2 cellular contexts compared by ENCODE assay signal in the genomic region with DNA sequence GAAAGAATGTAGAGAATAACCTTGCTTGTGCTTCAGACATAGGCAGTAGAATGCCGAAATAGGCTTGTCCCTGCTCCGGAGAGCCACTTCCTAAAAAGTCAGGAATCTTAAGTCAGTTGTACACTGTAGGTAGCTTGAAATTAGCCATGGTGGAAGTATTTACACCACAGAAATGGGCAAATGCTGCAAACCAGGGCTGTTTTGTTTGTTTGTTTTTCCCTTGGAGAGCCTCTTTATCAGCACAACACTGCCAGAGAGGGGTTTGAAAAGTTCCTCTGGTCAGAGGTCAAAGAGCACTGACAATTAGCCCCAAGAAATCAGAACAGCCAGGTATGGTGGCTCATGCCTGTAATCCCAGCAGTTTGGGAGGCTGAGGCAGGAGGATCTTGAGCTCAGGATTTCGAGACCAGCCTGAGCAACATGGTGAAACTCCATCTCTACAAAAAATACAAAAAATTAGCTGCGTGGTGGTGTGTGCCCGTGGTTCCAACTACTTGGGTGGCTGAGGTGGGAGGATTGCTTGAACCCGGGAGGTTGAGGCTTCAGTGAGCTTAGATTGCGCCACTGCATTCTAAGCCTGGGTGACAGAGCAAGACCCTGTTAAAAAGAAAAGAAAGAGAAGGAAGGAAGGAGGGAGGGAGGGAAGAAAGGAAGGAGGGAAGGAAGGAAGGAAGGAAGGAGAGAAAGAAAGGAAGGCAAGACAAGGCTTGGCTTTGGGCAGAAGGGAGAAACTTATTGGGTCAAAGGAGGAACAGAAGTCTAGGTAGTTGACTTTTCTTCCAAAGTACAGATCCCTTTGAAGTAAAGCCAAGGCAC.
TF ChIP-seq lines count a peak whose summit lies in the region.

No MANE protein-coding gene starts in this region.

TF ChIP-seq in HepG2, 621 proteins besides CTCF, POLR2A, EP300 and RAD21 (continues in another document):
- TF ChIP-seq, protein P1, sequence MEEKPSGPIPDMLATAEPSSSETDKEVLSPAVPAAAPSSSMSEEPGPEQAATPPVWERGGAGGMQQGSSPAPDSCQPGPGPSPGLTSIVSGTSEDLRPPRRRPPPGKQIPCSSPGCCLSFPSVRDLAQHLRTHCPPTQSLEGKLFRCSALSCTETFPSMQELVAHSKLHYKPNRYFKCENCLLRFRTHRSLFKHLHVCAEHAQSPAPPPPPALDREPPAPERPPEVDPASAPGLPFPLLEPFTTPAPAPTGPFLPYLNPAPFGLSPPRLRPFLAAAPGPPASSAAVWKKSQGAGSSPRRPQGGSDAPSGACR (CRISPR knock-in tag; IDR thresholded peaks at IDR 0.05) = no peak
- TF ChIP-seq RBFOX2 (IDR thresholded peaks at IDR 0.05; ENCODE audit: low read depth, low read length) (no peak), TOE1 (CRISPR knock-in tag; IDR thresholded peaks at IDR 0.05) (no peak), ZNF672 (CRISPR knock-in tag; IDR thresholded peaks at IDR 0.05) (no peak), SSRP1 (CRISPR knock-in tag; IDR thresholded peaks at IDR 0.05) (0 out of 2 replicates have a peak, but pooled peaks have one; percentile 43), GFI1 (CRISPR knock-in tag; IDR thresholded peaks at IDR 0.05; ENCODE audit: borderline replicate concordance) (peak; percentile 95), MIER2 (CRISPR knock-in tag; IDR thresholded peaks at IDR 0.05) (no peak), ZNF788 (CRISPR knock-in tag; IDR thresholded peaks at IDR 0.05; ENCODE audit: borderline replicate concordance) (no peak), ELF4 (CRISPR knock-in tag; IDR thresholded peaks at IDR 0.05; ENCODE audit: borderline replicate concordance) (no peak), ISL2 (CRISPR knock-in tag; IDR thresholded peaks at IDR 0.05) (peak; percentile 81), RXRB (CRISPR knock-in tag; IDR thresholded peaks at IDR 0.05; ENCODE audit: borderline replicate concordance) (peak; percentile 62)
- TF ChIP-seq, protein P2, sequence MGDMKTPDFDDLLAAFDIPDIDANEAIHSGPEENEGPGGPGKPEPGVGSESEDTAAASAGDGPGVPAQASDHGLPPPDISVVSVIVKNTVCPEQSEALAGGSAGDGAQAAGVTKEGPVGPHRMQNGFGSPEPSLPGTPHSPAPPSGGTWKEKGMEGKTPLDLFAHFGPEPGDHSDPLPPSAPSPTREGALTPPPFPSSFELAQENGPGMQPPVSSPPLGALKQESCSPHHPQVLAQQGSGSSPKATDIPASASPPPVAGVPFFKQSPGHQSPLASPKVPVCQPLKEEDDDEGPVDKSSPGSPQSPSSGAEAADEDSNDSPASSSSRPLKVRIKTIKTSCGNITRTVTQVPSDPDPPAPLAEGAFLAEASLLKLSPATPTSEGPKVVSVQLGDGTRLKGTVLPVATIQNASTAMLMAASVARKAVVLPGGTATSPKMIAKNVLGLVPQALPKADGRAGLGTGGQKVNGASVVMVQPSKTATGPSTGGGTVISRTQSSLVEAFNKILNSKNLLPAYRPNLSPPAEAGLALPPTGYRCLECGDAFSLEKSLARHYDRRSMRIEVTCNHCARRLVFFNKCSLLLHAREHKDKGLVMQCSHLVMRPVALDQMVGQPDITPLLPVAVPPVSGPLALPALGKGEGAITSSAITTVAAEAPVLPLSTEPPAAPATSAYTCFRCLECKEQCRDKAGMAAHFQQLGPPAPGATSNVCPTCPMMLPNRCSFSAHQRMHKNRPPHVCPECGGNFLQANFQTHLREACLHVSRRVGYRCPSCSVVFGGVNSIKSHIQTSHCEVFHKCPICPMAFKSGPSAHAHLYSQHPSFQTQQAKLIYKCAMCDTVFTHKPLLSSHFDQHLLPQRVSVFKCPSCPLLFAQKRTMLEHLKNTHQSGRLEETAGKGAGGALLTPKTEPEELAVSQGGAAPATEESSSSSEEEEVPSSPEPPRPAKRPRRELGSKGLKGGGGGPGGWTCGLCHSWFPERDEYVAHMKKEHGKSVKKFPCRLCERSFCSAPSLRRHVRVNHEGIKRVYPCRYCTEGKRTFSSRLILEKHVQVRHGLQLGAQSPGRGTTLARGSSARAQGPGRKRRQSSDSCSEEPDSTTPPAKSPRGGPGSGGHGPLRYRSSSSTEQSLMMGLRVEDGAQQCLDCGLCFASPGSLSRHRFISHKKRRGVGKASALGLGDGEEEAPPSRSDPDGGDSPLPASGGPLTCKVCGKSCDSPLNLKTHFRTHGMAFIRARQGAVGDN (CRISPR knock-in tag; IDR thresholded peaks at IDR 0.05) = no peak
- TF ChIP-seq, protein P3, sequence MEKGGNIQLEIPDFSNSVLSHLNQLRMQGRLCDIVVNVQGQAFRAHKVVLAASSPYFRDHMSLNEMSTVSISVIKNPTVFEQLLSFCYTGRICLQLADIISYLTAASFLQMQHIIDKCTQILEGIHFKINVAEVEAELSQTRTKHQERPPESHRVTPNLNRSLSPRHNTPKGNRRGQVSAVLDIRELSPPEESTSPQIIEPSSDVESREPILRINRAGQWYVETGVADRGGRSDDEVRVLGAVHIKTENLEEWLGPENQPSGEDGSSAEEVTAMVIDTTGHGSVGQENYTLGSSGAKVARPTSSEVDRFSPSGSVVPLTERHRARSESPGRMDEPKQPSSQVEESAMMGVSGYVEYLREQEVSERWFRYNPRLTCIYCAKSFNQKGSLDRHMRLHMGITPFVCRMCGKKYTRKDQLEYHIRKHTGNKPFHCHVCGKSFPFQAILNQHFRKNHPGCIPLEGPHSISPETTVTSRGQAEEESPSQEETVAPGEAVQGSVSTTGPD (CRISPR knock-in tag; IDR thresholded peaks at IDR 0.05) = peak; percentile 65; the same call in 1 of the 2 replicates
- TF ChIP-seq, protein P4, sequence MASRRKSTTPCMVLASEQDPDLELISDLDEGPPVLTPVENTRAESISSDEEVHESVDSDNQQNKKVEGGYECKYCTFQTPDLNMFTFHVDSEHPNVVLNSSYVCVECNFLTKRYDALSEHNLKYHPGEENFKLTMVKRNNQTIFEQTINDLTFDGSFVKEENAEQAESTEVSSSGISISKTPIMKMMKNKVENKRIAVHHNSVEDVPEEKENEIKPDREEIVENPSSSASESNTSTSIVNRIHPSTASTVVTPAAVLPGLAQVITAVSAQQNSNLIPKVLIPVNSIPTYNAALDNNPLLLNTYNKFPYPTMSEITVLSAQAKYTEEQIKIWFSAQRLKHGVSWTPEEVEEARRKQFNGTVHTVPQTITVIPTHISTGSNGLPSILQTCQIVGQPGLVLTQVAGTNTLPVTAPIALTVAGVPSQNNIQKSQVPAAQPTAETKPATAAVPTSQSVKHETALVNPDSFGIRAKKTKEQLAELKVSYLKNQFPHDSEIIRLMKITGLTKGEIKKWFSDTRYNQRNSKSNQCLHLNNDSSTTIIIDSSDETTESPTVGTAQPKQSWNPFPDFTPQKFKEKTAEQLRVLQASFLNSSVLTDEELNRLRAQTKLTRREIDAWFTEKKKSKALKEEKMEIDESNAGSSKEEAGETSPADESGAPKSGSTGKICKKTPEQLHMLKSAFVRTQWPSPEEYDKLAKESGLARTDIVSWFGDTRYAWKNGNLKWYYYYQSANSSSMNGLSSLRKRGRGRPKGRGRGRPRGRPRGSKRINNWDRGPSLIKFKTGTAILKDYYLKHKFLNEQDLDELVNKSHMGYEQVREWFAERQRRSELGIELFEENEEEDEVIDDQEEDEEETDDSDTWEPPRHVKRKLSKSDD (CRISPR knock-in tag; IDR thresholded peaks at IDR 0.05; ENCODE audit: low read depth) = no peak
- TF ChIP-seq, protein P5, sequence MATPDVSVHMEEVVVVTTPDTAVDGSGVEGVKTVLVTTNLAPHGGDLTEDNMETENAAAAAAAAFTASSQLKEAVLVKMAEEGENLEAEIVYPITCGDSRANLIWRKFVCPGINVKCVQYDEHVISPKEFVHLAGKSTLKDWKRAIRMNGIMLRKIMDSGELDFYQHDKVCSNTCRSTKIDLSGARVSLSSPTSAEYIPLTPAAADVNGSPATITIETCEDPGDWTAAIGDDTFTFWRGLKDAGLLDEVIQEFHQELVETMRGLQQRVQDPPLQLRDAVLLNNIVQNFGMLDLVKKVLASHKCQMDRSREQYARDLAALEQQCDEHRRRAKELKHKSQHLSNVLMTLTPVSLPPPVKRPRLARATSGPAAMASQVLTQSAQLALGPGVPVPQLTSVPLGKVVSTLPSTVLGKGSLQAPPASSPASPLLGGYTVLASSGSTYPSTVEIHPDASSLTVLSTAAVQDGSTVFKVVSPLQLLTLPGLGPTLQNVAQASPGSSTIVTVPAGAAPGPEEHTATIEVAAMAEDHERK (CRISPR knock-in tag; IDR thresholded peaks at IDR 0.05; ENCODE audit: low read depth) = no peak

TF ChIP-seq in H1, 55 proteins besides CTCF, POLR2A, EP300 and RAD21 (continues in another document):
- no peak for TF ChIP-seq SP2 (IDR thresholded peaks at IDR 0.05; ENCODE audit: low read length)
- no peak for TF ChIP-seq CTBP2 (IDR thresholded peaks at IDR 0.05; ENCODE audit: borderline replicate concordance, insufficient read depth, insufficient read length, low read length)
- no peak for TF ChIP-seq GABPA (IDR thresholded peaks at IDR 0.05; ENCODE audit: borderline replicate concordance, insufficient read depth, low read length)
- no peak for TF ChIP-seq SIRT6 (IDR thresholded peaks at IDR 0.05; ENCODE audit: low read length)
- no peak for TF ChIP-seq HDAC2 (IDR thresholded peaks at IDR 0.05; ENCODE audit: borderline replicate concordance in 1 of 2, low read depth in 2 of 2, low read length in 2 of 2)
- TF ChIP-seq KDM5A (IDR thresholded peaks at IDR 0.05; ENCODE audit: low read length) = no peak
- no peak for TF ChIP-seq TBP (IDR thresholded peaks at IDR 0.05; ENCODE audit: low read depth, low read length)
- TF ChIP-seq HDAC6 (IDR thresholded peaks at IDR 0.05; ENCODE audit: low read depth, low read length) = no peak
- no peak for TF ChIP-seq TCF12 (IDR thresholded peaks at IDR 0.05; ENCODE audit: low read depth, low read length)
- TF ChIP-seq, protein P6, sequence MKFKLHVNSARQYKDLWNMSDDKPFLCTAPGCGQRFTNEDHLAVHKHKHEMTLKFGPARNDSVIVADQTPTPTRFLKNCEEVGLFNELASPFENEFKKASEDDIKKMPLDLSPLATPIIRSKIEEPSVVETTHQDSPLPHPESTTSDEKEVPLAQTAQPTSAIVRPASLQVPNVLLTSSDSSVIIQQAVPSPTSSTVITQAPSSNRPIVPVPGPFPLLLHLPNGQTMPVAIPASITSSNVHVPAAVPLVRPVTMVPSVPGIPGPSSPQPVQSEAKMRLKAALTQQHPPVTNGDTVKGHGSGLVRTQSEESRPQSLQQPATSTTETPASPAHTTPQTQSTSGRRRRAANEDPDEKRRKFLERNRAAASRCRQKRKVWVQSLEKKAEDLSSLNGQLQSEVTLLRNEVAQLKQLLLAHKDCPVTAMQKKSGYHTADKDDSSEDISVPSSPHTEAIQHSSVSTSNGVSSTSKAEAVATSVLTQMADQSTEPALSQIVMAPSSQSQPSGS (IDR thresholded peaks at IDR 0.05; ENCODE audit: low read length) = no peak
- no peak for TF ChIP-seq CEBPB (IDR thresholded peaks at IDR 0.05; ENCODE audit: low read depth, low read length)
- no peak for TF ChIP-seq RNF2 (IDR thresholded peaks at IDR 0.05; ENCODE audit: borderline replicate concordance, low read depth, low read length, missing control alignments, poor library complexity, severe bottlenecking)
- TF ChIP-seq, protein P7, sequence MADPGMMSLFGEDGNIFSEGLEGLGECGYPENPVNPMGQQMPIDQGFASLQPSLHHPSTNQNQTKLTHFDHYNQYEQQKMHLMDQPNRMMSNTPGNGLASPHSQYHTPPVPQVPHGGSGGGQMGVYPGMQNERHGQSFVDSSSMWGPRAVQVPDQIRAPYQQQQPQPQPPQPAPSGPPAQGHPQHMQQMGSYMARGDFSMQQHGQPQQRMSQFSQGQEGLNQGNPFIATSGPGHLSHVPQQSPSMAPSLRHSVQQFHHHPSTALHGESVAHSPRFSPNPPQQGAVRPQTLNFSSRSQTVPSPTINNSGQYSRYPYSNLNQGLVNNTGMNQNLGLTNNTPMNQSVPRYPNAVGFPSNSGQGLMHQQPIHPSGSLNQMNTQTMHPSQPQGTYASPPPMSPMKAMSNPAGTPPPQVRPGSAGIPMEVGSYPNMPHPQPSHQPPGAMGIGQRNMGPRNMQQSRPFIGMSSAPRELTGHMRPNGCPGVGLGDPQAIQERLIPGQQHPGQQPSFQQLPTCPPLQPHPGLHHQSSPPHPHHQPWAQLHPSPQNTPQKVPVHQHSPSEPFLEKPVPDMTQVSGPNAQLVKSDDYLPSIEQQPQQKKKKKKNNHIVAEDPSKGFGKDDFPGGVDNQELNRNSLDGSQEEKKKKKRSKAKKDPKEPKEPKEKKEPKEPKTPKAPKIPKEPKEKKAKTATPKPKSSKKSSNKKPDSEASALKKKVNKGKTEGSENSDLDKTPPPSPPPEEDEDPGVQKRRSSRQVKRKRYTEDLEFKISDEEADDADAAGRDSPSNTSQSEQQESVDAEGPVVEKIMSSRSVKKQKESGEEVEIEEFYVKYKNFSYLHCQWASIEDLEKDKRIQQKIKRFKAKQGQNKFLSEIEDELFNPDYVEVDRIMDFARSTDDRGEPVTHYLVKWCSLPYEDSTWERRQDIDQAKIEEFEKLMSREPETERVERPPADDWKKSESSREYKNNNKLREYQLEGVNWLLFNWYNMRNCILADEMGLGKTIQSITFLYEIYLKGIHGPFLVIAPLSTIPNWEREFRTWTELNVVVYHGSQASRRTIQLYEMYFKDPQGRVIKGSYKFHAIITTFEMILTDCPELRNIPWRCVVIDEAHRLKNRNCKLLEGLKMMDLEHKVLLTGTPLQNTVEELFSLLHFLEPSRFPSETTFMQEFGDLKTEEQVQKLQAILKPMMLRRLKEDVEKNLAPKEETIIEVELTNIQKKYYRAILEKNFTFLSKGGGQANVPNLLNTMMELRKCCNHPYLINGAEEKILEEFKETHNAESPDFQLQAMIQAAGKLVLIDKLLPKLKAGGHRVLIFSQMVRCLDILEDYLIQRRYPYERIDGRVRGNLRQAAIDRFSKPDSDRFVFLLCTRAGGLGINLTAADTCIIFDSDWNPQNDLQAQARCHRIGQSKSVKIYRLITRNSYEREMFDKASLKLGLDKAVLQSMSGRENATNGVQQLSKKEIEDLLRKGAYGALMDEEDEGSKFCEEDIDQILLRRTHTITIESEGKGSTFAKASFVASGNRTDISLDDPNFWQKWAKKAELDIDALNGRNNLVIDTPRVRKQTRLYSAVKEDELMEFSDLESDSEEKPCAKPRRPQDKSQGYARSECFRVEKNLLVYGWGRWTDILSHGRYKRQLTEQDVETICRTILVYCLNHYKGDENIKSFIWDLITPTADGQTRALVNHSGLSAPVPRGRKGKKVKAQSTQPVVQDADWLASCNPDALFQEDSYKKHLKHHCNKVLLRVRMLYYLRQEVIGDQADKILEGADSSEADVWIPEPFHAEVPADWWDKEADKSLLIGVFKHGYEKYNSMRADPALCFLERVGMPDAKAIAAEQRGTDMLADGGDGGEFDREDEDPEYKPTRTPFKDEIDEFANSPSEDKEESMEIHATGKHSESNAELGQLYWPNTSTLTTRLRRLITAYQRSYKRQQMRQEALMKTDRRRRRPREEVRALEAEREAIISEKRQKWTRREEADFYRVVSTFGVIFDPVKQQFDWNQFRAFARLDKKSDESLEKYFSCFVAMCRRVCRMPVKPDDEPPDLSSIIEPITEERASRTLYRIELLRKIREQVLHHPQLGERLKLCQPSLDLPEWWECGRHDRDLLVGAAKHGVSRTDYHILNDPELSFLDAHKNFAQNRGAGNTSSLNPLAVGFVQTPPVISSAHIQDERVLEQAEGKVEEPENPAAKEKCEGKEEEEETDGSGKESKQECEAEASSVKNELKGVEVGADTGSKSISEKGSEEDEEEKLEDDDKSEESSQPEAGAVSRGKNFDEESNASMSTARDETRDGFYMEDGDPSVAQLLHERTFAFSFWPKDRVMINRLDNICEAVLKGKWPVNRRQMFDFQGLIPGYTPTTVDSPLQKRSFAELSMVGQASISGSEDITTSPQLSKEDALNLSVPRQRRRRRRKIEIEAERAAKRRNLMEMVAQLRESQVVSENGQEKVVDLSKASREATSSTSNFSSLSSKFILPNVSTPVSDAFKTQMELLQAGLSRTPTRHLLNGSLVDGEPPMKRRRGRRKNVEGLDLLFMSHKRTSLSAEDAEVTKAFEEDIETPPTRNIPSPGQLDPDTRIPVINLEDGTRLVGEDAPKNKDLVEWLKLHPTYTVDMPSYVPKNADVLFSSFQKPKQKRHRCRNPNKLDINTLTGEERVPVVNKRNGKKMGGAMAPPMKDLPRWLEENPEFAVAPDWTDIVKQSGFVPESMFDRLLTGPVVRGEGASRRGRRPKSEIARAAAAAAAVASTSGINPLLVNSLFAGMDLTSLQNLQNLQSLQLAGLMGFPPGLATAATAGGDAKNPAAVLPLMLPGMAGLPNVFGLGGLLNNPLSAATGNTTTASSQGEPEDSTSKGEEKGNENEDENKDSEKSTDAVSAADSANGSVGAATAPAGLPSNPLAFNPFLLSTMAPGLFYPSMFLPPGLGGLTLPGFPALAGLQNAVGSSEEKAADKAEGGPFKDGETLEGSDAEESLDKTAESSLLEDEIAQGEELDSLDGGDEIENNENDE (IDR thresholded peaks at IDR 0.05; ENCODE audit: insufficient replicate concordance, low read length) = no peak
